9 cellular contexts compared by ENCODE assay signal in the genomic region with DNA sequence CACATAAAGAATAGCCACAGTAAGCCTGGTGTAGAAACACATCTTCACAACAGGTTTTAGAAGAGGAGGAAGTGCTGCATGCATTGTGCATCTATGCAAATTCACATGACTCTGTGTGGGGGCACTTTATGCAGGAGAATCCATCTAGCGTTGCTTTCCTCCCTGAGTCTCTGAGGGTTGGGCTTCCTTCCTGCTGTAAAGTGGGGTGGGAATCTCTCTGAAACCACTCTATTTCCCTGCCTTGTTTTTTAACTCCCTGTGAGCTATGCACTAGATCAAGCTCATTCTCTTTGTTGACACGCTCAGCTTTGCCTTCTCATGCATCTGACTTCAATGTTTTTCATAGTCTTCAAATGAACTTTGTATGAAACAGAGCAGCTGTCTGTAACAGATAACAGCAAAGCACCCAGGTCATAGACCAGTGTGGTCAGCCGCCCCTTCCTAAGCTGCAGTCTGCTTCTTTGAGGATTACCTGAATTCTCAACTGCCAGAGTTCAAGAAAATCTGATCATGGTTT.
A peak's percentile ranks its signal among the peaks of the same experiment; 100 is the strongest.
DNase-seq lines count a peak whose midpoint lies in the region; ATAC-seq and TF ChIP-seq lines count a peak whose summit lies in the region.
"Had no signal": no experiment of that assay in that cellular context is flagged by ENCODE, and none has a peak within 500 bp of the region (broad histone marks: within the 10 kb centered on the region; RNA-seq: fewer than 3 reads in every experiment).

No MANE protein-coding gene starts in this region.

- DNase-seq in GM12864 (ENCODE audit: low read depth) (peak; percentile 54), amniotic epithelial cell (ENCODE audit: low read depth) (peak; percentile 23), midbrain (lab: John Stamatoyannopoulos, UW) (no peak), SHP77 treated with DMSO at 0.1 percent for 48 hours (lab: John Stamatoyannopoulos, UW) (no peak), OCI-M2 (lab: John Stamatoyannopoulos, UW; ENCODE audit: unreplicated experiment) (no peak), retina (no peak)
- DNase-seq: right cardiac atrium had no signal

- no peak overlapping the region for H3K4me3 ChIP-seq in GM12864 (ENCODE audit: low read depth, low read length)

- TF ChIP-seq CTCF in GM12864 (IDR thresholded peaks at IDR 0.05; ENCODE audit: low read depth, low read length, missing control alignments): no peak

- ATAC-seq in GM21367 (IDR thresholded peaks at IDR 0.05; ENCODE audit: unreplicated experiment): peak; percentile 97
- peak; percentile 95 for ATAC-seq in HG03469 (IDR thresholded peaks at IDR 0.05; ENCODE audit: unreplicated experiment)

Comparison
In these comparisons a context has a peak if more than half of its experiments do, and no peak if none do; other contexts are left out.
1. DNase-seq: peak in GM12864 (single experiment) and amniotic epithelial cell (single experiment); none in midbrain (single experiment), SHP77 treated with DMSO at 0.1 percent for 48 hours (single experiment), OCI-M2 (single experiment) and retina (single experiment).